In the genomic region with DNA sequence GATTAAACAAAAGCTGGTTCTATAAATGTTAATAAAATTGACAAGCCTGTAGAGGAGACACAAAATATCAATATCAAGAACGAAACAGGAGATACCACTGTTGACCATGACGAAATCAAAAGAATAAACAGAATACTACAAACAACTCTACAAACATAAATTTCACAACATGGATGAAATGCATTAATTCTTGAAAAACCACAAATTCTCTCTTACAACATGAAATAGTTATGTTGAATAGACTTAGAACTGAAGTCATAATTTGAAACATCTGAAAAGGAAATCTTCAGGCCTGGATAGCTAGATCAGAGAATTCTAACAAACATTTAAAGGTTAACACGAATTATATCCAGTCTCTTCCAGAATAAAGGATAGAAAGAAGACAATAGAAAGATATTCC, we compare ENCODE assay signal across 23 cellular contexts. TPM values are rescaled to one million over a fixed set of nuclear protein-coding genes. Genes with fewer than 3 reads are reported as not detected.
DNase-seq lines count a peak whose midpoint lies in the region; ATAC-seq, FAIRE-seq and TF ChIP-seq lines count a peak whose summit lies in the region.
"Had no signal": no experiment of that assay in that cellular context is flagged by ENCODE, and none has a peak within 500 bp of the region (broad histone marks: within the 10 kb centered on the region; RNA-seq: fewer than 3 reads in every experiment).

No MANE protein-coding gene starts in this region.

- H4K20me1 ChIP-seq in HepG2 (ENCODE audit: insufficient read depth, low read length) (no peaks in the 10 kb centered on the region), PC-3 (ENCODE audit: low read length) (no peaks in the 10 kb centered on the region), smooth muscle cell (ENCODE audit: low read depth) (no peaks in the 10 kb centered on the region)

- TF ChIP-seq POLR2A in right lobe of liver (IDR thresholded peaks at IDR 0.05), result no peak
- no peak for TF ChIP-seq POLR2A in HepG2 (IDR thresholded peaks at IDR 0.05; ENCODE audit: insufficient read depth in 1 of 2, low read depth in 2 of 2, low read length in 2 of 2)

- in situ Hi-C loops in HepG2 (cut with HindIII; ENCODE audit: extremely low pct_ligation_motif_present, low pct_unique_long_range_greater_than_20kb), result no loop called here

- H3K27ac ChIP-seq in right lobe of liver (peak overlapping the region in 1 of 3 donors; percentile 16), HepG2 (ENCODE audit: extremely low read length, insufficient read depth, low read length) (no peak overlapping the region), PC-3 (ENCODE audit: low read length) (no peak overlapping the region), smooth muscle cell (ENCODE audit: low read depth) (no peak overlapping the region)
- H3K27ac ChIP-seq: 22Rv1, C4-2B, HL-60, SJSA1 had no signal

- no peaks in the 10 kb centered on the region for H3K36me3 ChIP-seq in right lobe of liver
- no peaks in the 10 kb centered on the region for H3K36me3 ChIP-seq in HepG2 (replicated peaks in 1 of 2; ENCODE audit: control insufficient read depth in 1 of 2, insufficient read depth in 2 of 2, low read length in 2 of 2)
- no peaks in the 10 kb centered on the region for H3K36me3 ChIP-seq in PC-3 (ENCODE audit: low read depth, low read length)
- H3K36me3 ChIP-seq in smooth muscle cell (ENCODE audit: low read depth), result no peaks in the 10 kb centered on the region
- H3K36me3 ChIP-seq: MG63, Peyer's patch, SJSA1 had no signal

- POLR2A ChIA-PET in HepG2 (lab: Yijun Ruan, JAX), result no interaction called here
- POLR2A ChIA-PET in PC-3 (lab: Charles Lee; ENCODE audit: unreplicated experiment), result no interaction called here

- WGBS in right lobe of liver (ENCODE audit: insufficient coverage, low coverage, low lambda C conversion rate, missing lambda C conversion rate), result 56% methylated on average over 3 of the region's 3 CpGs
- under 1% methylated on average over 3 of the region's 3 CpGs for WGBS in HepG2 (ENCODE audit: low lambda C conversion rate)
- WGBS in smooth muscle cell (ENCODE audit: low lambda C conversion rate), result 62% methylated on average over 3 of the region's 3 CpGs

- TF ChIP-seq EP300 in HepG2 (IDR thresholded peaks at IDR 0.05; ENCODE audit: low read depth in 2 of 2, low read length in 2 of 2) (no peak), HepG2 (CRISPR knock-in tag; IDR thresholded peaks at IDR 0.05; ENCODE audit: borderline replicate concordance) (no peak)

- H3K9ac ChIP-seq in HepG2 (ENCODE audit: insufficient read depth, low read depth, low read length) (no peak overlapping the region), PC-3 (ENCODE audit: low read length) (no peak overlapping the region), smooth muscle cell (ENCODE audit: low read depth) (no peak overlapping the region)

- intact Hi-C loops in right lobe of liver (cut with DNase I) (no loop called here), HepG2 (cut with micrococcal nuclease; ENCODE audit: unreplicated experiment) (no loop called here), PC-3 (cut with micrococcal nuclease) (no loop called here)

- no peaks in the 10 kb centered on the region for H3K27me3 ChIP-seq in right lobe of liver
- H3K27me3 ChIP-seq in HepG2 (ENCODE audit: control insufficient read depth in 1 of 2, insufficient read depth in 2 of 2, low read length in 2 of 2), result no peaks in the 10 kb centered on the region
- H3K27me3 ChIP-seq in PC-3 (ENCODE audit: low read length), result no peaks in the 10 kb centered on the region
- H3K27me3 ChIP-seq in smooth muscle cell (ENCODE audit: low read depth), result no peaks in the 10 kb centered on the region
- H3K27me3 ChIP-seq: MG63, Peyer's patch, SJSA1 had no signal

- H3K4me2 ChIP-seq in HepG2 (ENCODE audit: low read depth, low read length) (no peak overlapping the region), PC-3 (ENCODE audit: low read length) (peak overlapping the region; percentile 14), smooth muscle cell (no peak overlapping the region)

- no peak for FAIRE-seq in HepG2 (lab: Jason Lieb, UNC)

- CTCF ChIA-PET in HepG2 (lab: Yijun Ruan, JAX; ENCODE audit: low intra/inter-chr PET ratio, low total read pairs), result no interaction called here
- CTCF ChIA-PET in PC-3 (lab: Charles Lee), result no interaction called here

- H2AFZ ChIP-seq in HepG2 (ENCODE audit: low read length) (no peak overlapping the region), PC-3 (ENCODE audit: low read length) (0 out of 2 replicates have a peak overlapping the region, but pooled peaks have one; percentile 14), smooth muscle cell (ENCODE audit: low read depth) (peak overlapping the region; percentile 48)

- ATAC-seq in right lobe of liver, result peak in 3 of 4 donors; percentile 25 to 46 (median 46)
- ATAC-seq in HepG2, result no peak
- ATAC-seq in PC-3, result no peak
- no peak for ATAC-seq in HG02678 (IDR thresholded peaks at IDR 0.05; ENCODE audit: unreplicated experiment)

- H3K9me2 ChIP-seq in PC-3 (replicated peaks; ENCODE audit: low read length), result no peaks in the 10 kb centered on the region

- H3K4me1 ChIP-seq in right lobe of liver, result peaks cover 0 to 6% (median 0%) of the 10 kb centered on the region in 4 donors
- no peaks in the 10 kb centered on the region for H3K4me1 ChIP-seq in HepG2 (ENCODE audit: insufficient read depth, low read length)
- peaks cover 3% of the 10 kb centered on the region; the same call in 1 of the 2 replicates for H3K4me1 ChIP-seq in PC-3 (ENCODE audit: insufficient read depth, low read length)
- no peaks in the 10 kb centered on the region for H3K4me1 ChIP-seq in smooth muscle cell (ENCODE audit: low read depth)
- H3K4me1 ChIP-seq: Peyer's patch, SJSA1 had no signal

- H3K4me3 ChIP-seq in right lobe of liver, result no peak overlapping the region
- no peak overlapping the region for H3K4me3 ChIP-seq in HepG2 (replicated peaks in 1 of 3; ENCODE audit: insufficient read depth in 1 of 3, low read depth in 2 of 3, low read length in 3 of 3)
- H3K4me3 ChIP-seq in PC-3 (ENCODE audit: low read length), result peak overlapping the region; percentile 40; the same call in 1 of the 2 replicates
- H3K4me3 ChIP-seq in smooth muscle cell, result no peak overlapping the region
- H3K4me3 ChIP-seq: MG63, Peyer's patch, SJSA1 had no signal

- BruUV-seq in HepG2 (replicated peaks; lab: Mats Ljungman, UMichigan) (no TSS peak), PC-3 (replicated peaks; lab: Mats Ljungman, UMichigan) (no TSS peak)

- H3F3A ChIP-seq in PC-3 (ENCODE audit: low read length, unreplicated experiment), result no peaks in the 10 kb centered on the region
- no peaks in the 10 kb centered on the region for H3F3A ChIP-seq in smooth muscle cell (ENCODE audit: low read depth)

- H3K9me3 ChIP-seq in right lobe of liver (no peaks in the 10 kb centered on the region), HepG2 (ENCODE audit: low read length) (no peaks in the 10 kb centered on the region), PC-3 (ENCODE audit: low read length) (no peaks in the 10 kb centered on the region), smooth muscle cell (replicated peaks; ENCODE audit: low read depth) (no peaks in the 10 kb centered on the region)
- H3K9me3 ChIP-seq: MG63, Peyer's patch, SJSA1 had no signal

- DNase-seq in right lobe of liver, result no peak
- DNase-seq in HepG2 (ENCODE audit: low spot score), result no peak
- no peak for DNase-seq in PC-3
- peak; percentile 74 for DNase-seq in fibroblast of gingiva (ENCODE audit: low read depth)
- no peak for DNase-seq in smooth muscle cell (lab: John Stamatoyannopoulos, UW; ENCODE audit: unreplicated experiment)
- DNase-seq in AG08396 (ENCODE audit: low spot score), result no peak
- DNase-seq in COLO829 (ENCODE audit: low spot score), result no peak
- DNase-seq: DMS79, IMR-90, Karpas-422, MG63, NCI-H1048, NCI-H1436, NCI-H1930, NCI-H446, NCI-H526 treated with DMSO at 0.1 percent for 48 hours, Peyer's patch had no signal

- TF ChIP-seq CTCF in right lobe of liver (IDR thresholded peaks at IDR 0.05), result no peak
- no peak for TF ChIP-seq CTCF in HepG2 (CRISPR knock-in tag; IDR thresholded peaks at IDR 0.05)
- TF ChIP-seq CTCF in PC-3 (conservative IDR thresholded peaks at IDR 0.05; ENCODE audit: low read depth, low read length), result no peak
- TF ChIP-seq CTCF in smooth muscle cell (IDR thresholded peaks at IDR 0.05; ENCODE audit: borderline replicate concordance, insufficient read depth, poor library complexity, severe bottlenecking), result no peak

- TF ChIP-seq RAD21 in HepG2 (CRISPR knock-in tag; IDR thresholded peaks at IDR 0.05), result no peak

- H3K79me2 ChIP-seq in HepG2 (ENCODE audit: insufficient read depth, low read length) (no peaks in the 10 kb centered on the region), PC-3 (ENCODE audit: low read length) (no peaks in the 10 kb centered on the region), smooth muscle cell (ENCODE audit: low read depth) (no peaks in the 10 kb centered on the region)

RNA-seq across cellular contexts. Expression of a gene that starts 6.9 kb away (rescaled TPM):
- total RNA-seq in right lobe of liver (not detected), HepG2 (2016; rRNA removed; fragmentation: Illumina TruSeq; extraction: Trizol) (not detected in 2 replicates), PC-3 (2014; rRNA removed) (not detected in 2 replicates), smooth muscle cell (not detected in 2 replicates)
- total RNA-seq in HepG2 (2016; cell fraction: cytosol; rRNA removed; fragmentation: Illumina TruSeq; extraction: Trizol; ENCODE audit: low read depth), result not detected in 2 replicates
- total RNA-seq in HepG2 (2016; cell fraction: insoluble cytoplasmic fraction; rRNA removed; fragmentation: Illumina TruSeq; extraction: Trizol), result not detected in 2 replicates
- not detected in 2 replicates for total RNA-seq in HepG2 (2016; cell fraction: membrane; rRNA removed; fragmentation: Illumina TruSeq; extraction: Trizol)
- not detected in 2 replicates for total RNA-seq in HepG2 (2016; cell fraction: nucleus; rRNA removed; fragmentation: Illumina TruSeq; extraction: Trizol)
- polyA plus RNA-seq in HepG2 (2011; rRNA removed) (not detected in 2 replicates), smooth muscle cell (not detected in 2 replicates)
- not detected in 2 replicates for polyA plus RNA-seq in HepG2 (2011; cell fraction: cytosol; rRNA removed)
- not detected in 2 replicates for polyA plus RNA-seq in HepG2 (2011; cell fraction: nucleus; rRNA removed)
- not detected in 2 replicates for polyA plus RNA-seq in HepG2 (2012)
- not detected in 2 replicates for polyA plus RNA-seq in HepG2 (2016; cell fraction: cytosol; fragmentation: Illumina TruSeq; extraction: Trizol; ENCODE audit: low read depth)
- not detected in 2 replicates for polyA plus RNA-seq in HepG2 (2016; cell fraction: insoluble cytoplasmic fraction; fragmentation: Illumina TruSeq; extraction: Trizol; ENCODE audit: low read depth)
- not detected in 2 replicates for polyA plus RNA-seq in HepG2 (2016; cell fraction: membrane; fragmentation: Illumina TruSeq; extraction: Trizol; ENCODE audit: low read depth)
- polyA plus RNA-seq in HepG2 (2016; cell fraction: nucleus; fragmentation: Illumina TruSeq; extraction: Trizol; ENCODE audit: insufficient read depth, low read depth), result not detected in 2 replicates
- polyA minus RNA-seq in HepG2 (2011; rRNA and poly(A)+ RNA removed; ENCODE audit: low replicate concordance), result not detected in 2 replicates
- not detected in 2 replicates for polyA minus RNA-seq in HepG2 (2011; cell fraction: cytosol; rRNA and poly(A)+ RNA removed)
- not detected in 2 replicates for polyA minus RNA-seq in HepG2 (2011; cell fraction: nucleus; rRNA and poly(A)+ RNA removed)
- total RNA-seq: HT1080, IMR-90, Peyer's patch, SJSA1 had no signal
- polyA plus RNA-seq: IMR-90 had no signal

RNA-seq across cellular contexts. Expression of a gene that starts 28.1 kb away (rescaled TPM):
- total RNA-seq in right lobe of liver, result not detected
- total RNA-seq in HepG2 (2016; rRNA removed; fragmentation: Illumina TruSeq; extraction: Trizol), result not detected in 2 replicates
- not detected in 2 replicates for total RNA-seq in HepG2 (2016; cell fraction: cytosol; rRNA removed; fragmentation: Illumina TruSeq; extraction: Trizol; ENCODE audit: low read depth)
- not detected in 2 replicates for total RNA-seq in HepG2 (2016; cell fraction: insoluble cytoplasmic fraction; rRNA removed; fragmentation: Illumina TruSeq; extraction: Trizol)
- total RNA-seq in HepG2 (2016; cell fraction: membrane; rRNA removed; fragmentation: Illumina TruSeq; extraction: Trizol), result not detected in 2 replicates
- not detected in 2 replicates for total RNA-seq in HepG2 (2016; cell fraction: nucleus; rRNA removed; fragmentation: Illumina TruSeq; extraction: Trizol)
- polyA plus RNA-seq in HepG2 (2011; rRNA removed), result not detected in 2 replicates
- polyA plus RNA-seq in HepG2 (2011; cell fraction: cytosol; rRNA removed), result not detected in 2 replicates
- polyA plus RNA-seq in HepG2 (2011; cell fraction: nucleus; rRNA removed), result not detected in 2 replicates
- polyA plus RNA-seq in HepG2 (2012), result not detected in 2 replicates
- not detected in 2 replicates for polyA plus RNA-seq in HepG2 (2016; cell fraction: cytosol; fragmentation: Illumina TruSeq; extraction: Trizol; ENCODE audit: low read depth)
- polyA plus RNA-seq in HepG2 (2016; cell fraction: insoluble cytoplasmic fraction; fragmentation: Illumina TruSeq; extraction: Trizol; ENCODE audit: low read depth), result not detected in 2 replicates
- not detected in 2 replicates for polyA plus RNA-seq in HepG2 (2016; cell fraction: membrane; fragmentation: Illumina TruSeq; extraction: Trizol; ENCODE audit: low read depth)
- not detected in 2 replicates for polyA plus RNA-seq in HepG2 (2016; cell fraction: nucleus; fragmentation: Illumina TruSeq; extraction: Trizol; ENCODE audit: insufficient read depth, low read depth)
- 0.05 TPM in 1 of 2 replicates, not detected in the other for polyA minus RNA-seq in HepG2 (2011; rRNA and poly(A)+ RNA removed; ENCODE audit: low replicate concordance)
- not detected in 2 replicates for polyA minus RNA-seq in HepG2 (2011; cell fraction: cytosol; rRNA and poly(A)+ RNA removed)
- not detected in 2 replicates for polyA minus RNA-seq in HepG2 (2011; cell fraction: nucleus; rRNA and poly(A)+ RNA removed)
- 0.04 TPM in 1 of 2 replicates, not detected in the other for total RNA-seq in PC-3 (2014; rRNA removed)
- not detected in 2 replicates for total RNA-seq in smooth muscle cell
- not detected in 2 replicates for polyA plus RNA-seq in smooth muscle cell
- total RNA-seq: HT1080, IMR-90, Peyer's patch had no signal

Comparison
In these comparisons a context has a peak if more than half of its experiments do, and no peak if none do; other contexts are left out.
1. ATAC-seq: peak in right lobe of liver (3 of 4); none in HepG2 (single experiment), PC-3 (single experiment) and HG02678 (single experiment).